In the genomic region with DNA sequence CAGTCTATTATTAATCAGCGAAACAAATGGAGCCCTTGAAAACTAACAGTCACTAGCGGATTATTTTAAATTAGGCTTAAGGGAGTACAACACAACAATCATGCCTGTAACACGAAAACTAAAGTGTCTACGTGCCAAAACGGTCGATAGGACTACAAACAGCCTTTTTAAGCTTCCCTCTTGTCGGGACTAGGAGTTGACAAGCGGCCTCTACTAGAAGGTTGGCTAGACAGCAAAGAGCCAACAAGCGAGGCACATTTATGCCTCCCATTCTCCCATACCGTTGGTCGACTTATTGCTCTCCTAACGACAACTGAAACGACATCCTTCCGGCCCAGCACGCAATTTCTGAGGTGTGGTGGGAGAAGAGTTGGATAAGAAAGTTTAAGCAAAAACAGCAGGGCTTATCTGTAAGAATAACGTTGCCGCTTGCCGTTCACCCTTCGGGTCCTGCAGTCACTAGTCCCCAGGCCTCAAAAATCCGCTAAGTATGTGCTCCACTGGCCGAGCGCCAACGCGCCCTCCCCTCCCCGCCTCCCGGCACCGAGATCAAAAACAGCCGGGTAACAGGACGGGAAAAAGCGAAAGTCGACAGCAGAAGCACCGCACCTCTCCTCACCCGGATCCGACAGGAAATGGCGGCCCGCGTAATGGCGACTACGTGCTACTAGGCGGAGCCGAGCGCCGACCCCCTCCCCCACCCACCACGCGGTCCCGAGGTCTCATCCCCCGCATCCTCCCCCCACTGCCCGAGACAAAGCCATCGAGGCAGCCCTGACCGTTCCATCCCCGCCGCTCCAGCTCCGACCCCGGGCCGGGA, we compare ENCODE assay signal across 8 cellular contexts. TPM values are rescaled to one million over a fixed set of nuclear protein-coding genes. Genes with fewer than 3 reads are reported as not detected.
DNase-seq lines count a peak whose midpoint lies in the region; ATAC-seq and TF ChIP-seq lines count a peak whose summit lies in the region.

No MANE protein-coding gene starts in this region.

- no peaks in the 10 kb centered on the region for H3K9me3 Mint-ChIP-seq in activated naive CD4-positive, alpha-beta T cell treated with anti-CD3 and anti-CD28 coated beads, Interleukin-2, amount 50 U/mL, for 72 hours

- ATAC-seq in GM21381 (IDR thresholded peaks at IDR 0.05; ENCODE audit: unreplicated experiment): peak; percentile 30
- peak; percentile 54 to 55 for ATAC-seq in activated naive CD4-positive, alpha-beta T cell treated with anti-CD3 and anti-CD28 coated beads, Interleukin-2, amount 50 U/mL, for 72 hours
- peak; percentile 47 for ATAC-seq in omental fat pad (ENCODE audit: low FRiP score)

- TF ChIP-seq CTCF in LNCaP clone FGC (IDR thresholded peaks at IDR 0.05; ENCODE audit: control insufficient read depth, extremely low read depth, insufficient read depth): no peak
- TF ChIP-seq CTCF in omental fat pad (IDR thresholded peaks at IDR 0.05): no peak

- H3K36me3 Mint-ChIP-seq in activated naive CD4-positive, alpha-beta T cell treated with anti-CD3 and anti-CD28 coated beads, Interleukin-2, amount 50 U/mL, for 72 hours: peaks cover 61 to 84% of the 10 kb centered on the region in 2 donors

- H3K27ac Mint-ChIP-seq in activated naive CD4-positive, alpha-beta T cell treated with anti-CD3 and anti-CD28 coated beads, Interleukin-2, amount 50 U/mL, for 72 hours: peak overlapping the region; percentile 93 to 99

- H3K4me3 ChIP-seq in LNCaP clone FGC (ENCODE audit: low read depth, low read length): peak overlapping the region; percentile 75

- DNase-seq in C1 segment of cervical spinal cord (lab: John Stamatoyannopoulos, UW) (peak; percentile 12 to 87 (median 78)), LNCaP clone FGC (ENCODE audit: low read depth) (no peak), SKM-1 (lab: John Stamatoyannopoulos, UW; ENCODE audit: unreplicated experiment) (peak; percentile 38), glomerular visceral epithelial cell (ENCODE audit: extremely low spot score) (peak; percentile 85), omental fat pad (ENCODE audit: low spot score) (peak; percentile 65), superior temporal gyrus (ENCODE audit: extremely low spot score) (peak; percentile 73)
- DNase-seq in activated naive CD4-positive, alpha-beta T cell treated with anti-CD3 and anti-CD28 coated beads, Interleukin-2, amount 50 U/mL, for 72 hours (ENCODE audit: low spot score in 2 of 2): peak; percentile 83 to 86

RNA-seq across cellular contexts. Expression of a gene that starts 0.8 kb away (rescaled TPM):
- total RNA-seq in activated naive CD4-positive, alpha-beta T cell treated with anti-CD3 and anti-CD28 coated beads, Interleukin-2, amount 50 U/mL, for 72 hours: 100 to 1,000 TPM; 568 to 788 TPM
- 100 to 1,000 TPM; 417 to 565 (median 429) TPM for total RNA-seq in omental fat pad

RNA-seq across cellular contexts. Expression of a gene that starts 1.4 kb away (rescaled TPM):
- total RNA-seq in activated naive CD4-positive, alpha-beta T cell treated with anti-CD3 and anti-CD28 coated beads, Interleukin-2, amount 50 U/mL, for 72 hours: 10 to 100 TPM; 16.0 to 26.7 TPM
- total RNA-seq in omental fat pad: 1 to 10 TPM; 2.0 to 8.0 (median 2.3) TPM

RNA-seq across cellular contexts. Expression of a gene that starts 58.0 kb away (rescaled TPM):
- total RNA-seq in activated naive CD4-positive, alpha-beta T cell treated with anti-CD3 and anti-CD28 coated beads, Interleukin-2, amount 50 U/mL, for 72 hours: 1 to 10 TPM; 4.7 to 4.9 TPM
- 1 to 10 TPM; 3.0 to 5.7 (median 4.4) TPM for total RNA-seq in omental fat pad
